In the genomic region with DNA sequence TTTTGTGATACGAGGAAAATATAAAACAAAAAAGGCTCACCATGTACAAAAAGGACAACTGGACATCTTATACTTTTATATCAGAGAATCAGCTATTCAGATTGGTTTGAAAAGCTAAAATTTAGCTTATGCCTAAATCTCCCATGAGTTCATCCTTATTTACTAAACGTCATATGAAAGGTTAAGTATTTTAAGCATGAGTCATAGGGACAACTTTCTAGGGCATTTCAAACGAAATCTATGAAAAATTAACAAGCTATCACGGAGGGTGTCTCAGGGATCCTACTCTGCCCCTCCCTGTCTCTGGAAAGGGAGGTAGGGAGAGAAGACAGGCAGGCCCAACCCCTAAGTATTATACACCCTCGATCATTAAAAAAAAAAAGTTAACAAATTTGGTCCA, we compare ENCODE assay signal across 1 cellular context.
A peak's percentile ranks its signal among the peaks of the same experiment; 100 is the strongest.
TF ChIP-seq lines count a peak whose summit lies in the region.

No MANE protein-coding gene starts in this region.

TF ChIP-seq in HepG2, 621 proteins besides CTCF, POLR2A, EP300 and RAD21 (continued from another document):
- no peak for TF ChIP-seq NFAT5 (CRISPR knock-in tag; IDR thresholded peaks at IDR 0.05)
- no peak for TF ChIP-seq SCMH1 (CRISPR knock-in tag; IDR thresholded peaks at IDR 0.05; ENCODE audit: borderline replicate concordance)
- TF ChIP-seq ELF3 (CRISPR knock-in tag; IDR thresholded peaks at IDR 0.05) = 0 out of 2 replicates have a peak, but pooled peaks have one; percentile 19
- TF ChIP-seq POLR2AphosphoS2 (IDR thresholded peaks at IDR 0.05; ENCODE audit: low read depth, low read length) = no peak
- TF ChIP-seq ZNF124 (CRISPR knock-in tag; IDR thresholded peaks at IDR 0.05) = no peak
- TF ChIP-seq SYNCRIP (IDR thresholded peaks at IDR 0.05; ENCODE audit: insufficient read depth, low read depth, low read length) = no peak
- TF ChIP-seq CEBPB (IDR thresholded peaks at IDR 0.05; ENCODE audit: borderline replicate concordance, low read depth, low read length) = no peak
- no peak for TF ChIP-seq GMEB2 (CRISPR knock-in tag; IDR thresholded peaks at IDR 0.05; ENCODE audit: low read depth)
- peak; percentile 43 for TF ChIP-seq TEAD3 (CRISPR knock-in tag; optimal IDR thresholded peaks at IDR 0.05; ENCODE audit: borderline replicate concordance)
- TF ChIP-seq KAT7 (CRISPR knock-in tag; IDR thresholded peaks at IDR 0.05; ENCODE audit: borderline replicate concordance) = no peak
- TF ChIP-seq ZNF441 (CRISPR knock-in tag; IDR thresholded peaks at IDR 0.05; ENCODE audit: borderline replicate concordance) = no peak
- no peak for TF ChIP-seq ONECUT2 (CRISPR knock-in tag; IDR thresholded peaks at IDR 0.05)
- TF ChIP-seq GTF3A (CRISPR knock-in tag; conservative IDR thresholded peaks at IDR 0.05) = no peak
- TF ChIP-seq JUND (CRISPR knock-in tag; IDR thresholded peaks at IDR 0.05) = peak; percentile 63; the same call in 1 of the 2 replicates
- TF ChIP-seq CC2D1A (CRISPR knock-in tag; IDR thresholded peaks at IDR 0.05) = no peak
- peak; percentile 65 for TF ChIP-seq ZNF652 (CRISPR knock-in tag; IDR thresholded peaks at IDR 0.05; ENCODE audit: borderline replicate concordance, low read depth)
- no peak for TF ChIP-seq ZNF280B (CRISPR knock-in tag; IDR thresholded peaks at IDR 0.05; ENCODE audit: borderline replicate concordance)
- no peak for TF ChIP-seq MAFF (IDR thresholded peaks at IDR 0.05; ENCODE audit: low read depth, low read length)
- no peak for TF ChIP-seq YY1 (IDR thresholded peaks at IDR 0.05; ENCODE audit: insufficient read depth, insufficient replicate concordance, low read depth, low read length)
- TF ChIP-seq HOMEZ (CRISPR knock-in tag; IDR thresholded peaks at IDR 0.05; ENCODE audit: low read depth) = peak; percentile 92
- no peak for TF ChIP-seq GATA4 (IDR thresholded peaks at IDR 0.05; ENCODE audit: borderline replicate concordance, low read depth)
